Comparison of ENCODE assay signal across 20 cellular contexts in the genomic region with DNA sequence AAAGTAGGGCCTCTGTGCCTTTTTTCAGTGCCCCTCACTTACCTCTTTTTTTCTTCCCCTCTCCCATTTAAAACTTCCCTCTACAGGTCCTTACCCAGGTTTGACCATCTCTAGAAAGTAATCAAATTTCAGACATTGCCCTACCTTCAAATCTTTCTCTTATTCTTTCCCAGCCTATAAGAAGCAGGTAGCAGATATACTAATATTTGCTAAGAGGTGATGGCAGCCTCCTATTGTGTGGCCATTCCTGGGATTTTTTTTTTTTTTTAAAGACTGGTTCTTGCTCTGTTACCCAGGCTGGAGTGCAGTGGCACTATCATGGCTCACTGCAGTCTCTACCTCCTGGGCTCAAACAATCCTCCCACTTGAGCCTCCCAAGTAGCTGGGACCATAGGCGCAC.
DNase-seq lines count a peak whose midpoint lies in the region; ATAC-seq and TF ChIP-seq lines count a peak whose summit lies in the region.
"Had no signal": no experiment of that assay in that cellular context is flagged by ENCODE, and none has a peak within 500 bp of the region (broad histone marks: within the 10 kb centered on the region; RNA-seq: fewer than 3 reads in every experiment).

No MANE protein-coding gene starts in this region.

- ATAC-seq in HCT116 (no peak), WTC11 (peak; percentile 27), left colon (peak; percentile 35)
- ATAC-seq: activated CD8-positive, alpha-beta memory T cell treated with anti-CD3 and anti-CD28 coated beads, Interleukin-2, amount 10 ng/mL, durations not matched to agents 7 days and 5 days had no signal

- H3K27me3 Mint-ChIP-seq in WTC11 (ENCODE audit: low read depth), result no peaks in the 10 kb centered on the region; the same call in 1 of the 2 replicates
- H3K27me3 Mint-ChIP-seq: activated CD8-positive, alpha-beta memory T cell treated with anti-CD3 and anti-CD28 coated beads, Interleukin-2, amount 10 ng/mL, durations not matched to agents 7 days and 5 days; central memory CD8-positive, alpha-beta T cell had no signal

- TF ChIP-seq RAD21 in HCT116 (IDR thresholded peaks at IDR 0.05; ENCODE audit: low read depth), result no peak

- H3K9me2 ChIP-seq in HCT116 (ENCODE audit: insufficient read depth), result no peaks in the 10 kb centered on the region

- no peak overlapping the region for H3K4me3 Mint-ChIP-seq in WTC11
- H3K4me3 Mint-ChIP-seq: activated CD8-positive, alpha-beta memory T cell treated with anti-CD3 and anti-CD28 coated beads, Interleukin-2, amount 10 ng/mL, durations not matched to agents 7 days and 5 days; central memory CD8-positive, alpha-beta T cell; H9 had no signal

- H3K36me3 ChIP-seq in HCT116 (ENCODE audit: control insufficient read depth in 1 of 2, insufficient read depth in 2 of 2, low read length in 2 of 2) (no peaks in the 10 kb centered on the region), thyroid gland (no peaks in the 10 kb centered on the region), BE2C (no peaks in the 10 kb centered on the region)
- H3K36me3 ChIP-seq: BLaER1, left ventricle myocardium inferior, ovary, suprapubic skin had no signal

- H3K9me3 ChIP-seq in HCT116 (ENCODE audit: control insufficient read depth in 1 of 2, insufficient read depth in 1 of 2, low read depth in 1 of 2, low read length in 2 of 2) (no peaks in the 10 kb centered on the region), thyroid gland (no peaks in the 10 kb centered on the region), BE2C (no peaks in the 10 kb centered on the region)
- H3K9me3 ChIP-seq: BLaER1, left ventricle myocardium inferior, ovary, suprapubic skin had no signal

- H3K27ac ChIP-seq in HCT116 (ENCODE audit: low read depth, low read length) (peak overlapping the region; percentile 68), thyroid gland (peak overlapping the region; percentile 10 to 70 (median 39))
- H3K27ac ChIP-seq: BLaER1, left ventricle myocardium inferior, ovary, suprapubic skin had no signal

- peaks cover 66% of the 10 kb centered on the region for H3K4me1 Mint-ChIP-seq in WTC11
- H3K4me1 Mint-ChIP-seq: activated CD8-positive, alpha-beta memory T cell treated with anti-CD3 and anti-CD28 coated beads, Interleukin-2, amount 10 ng/mL, durations not matched to agents 7 days and 5 days; central memory CD8-positive, alpha-beta T cell had no signal

- TF ChIP-seq POLR2A in HCT116 (IDR thresholded peaks at IDR 0.05; ENCODE audit: borderline replicate concordance, extremely low read depth, insufficient read depth, insufficient read length) (no peak), thyroid gland (IDR thresholded peaks at IDR 0.05) (no peak)

- intact Hi-C loops in HCT116 (cut with micrococcal nuclease) (loop anchor here (2.0 to 5.0 kb wide), 2 partner anchors 92 to 110 kb away; a partner anchor contains a TSS), left colon (cut with DNase I, micrococcal nuclease) (no loop called here), thyroid gland (cut with DNase I) (no loop called here)

- RAD21 ChIA-PET in HCT116 (lab: Charles Lee; ENCODE audit: low non-redundant PET in 1 of 2, low total read pairs in 2 of 2, uncharacterized antibody in 2 of 2, unreplicated experiment in 2 of 2), result interaction anchor here (0.7 kb wide), 2 partner anchors 70 to 76 kb away, joined by 3 to 4 read pairs; no protein-coding TSS in a partner anchor

- WGBS in thyroid gland, 2 donors, result 94 to 100% methylated on average over 1 of the region's 1 CpG

- peaks cover 14% of the 10 kb centered on the region; the same call in 1 of the 2 replicates for H3K9me3 Mint-ChIP-seq in WTC11
- H3K9me3 Mint-ChIP-seq: central memory CD8-positive, alpha-beta T cell had no signal

- H3K4me3 ChIP-seq in HCT116 (replicated peaks in 1 of 2; ENCODE audit: low read depth in 1 of 2, low read length in 2 of 2) (peak overlapping the region in 1 of 2 experiments; percentile 41; a peak in 3 of 4 replicates), thyroid gland (replicated peaks in 1 of 3) (no peak overlapping the region), BE2C (ENCODE audit: low read depth, low read length) (no peak overlapping the region)
- H3K4me3 ChIP-seq: BLaER1, left ventricle myocardium inferior, ovary, suprapubic skin had no signal

- H3K4me1 ChIP-seq in HCT116 (ENCODE audit: control insufficient read depth in 1 of 2, insufficient read depth in 2 of 2, low read length in 2 of 2) (peaks cover 43 to 88% of the 10 kb centered on the region in 2 experiments), thyroid gland (peaks cover 12 to 31% of the 10 kb centered on the region in 2 donors), BE2C (no peaks in the 10 kb centered on the region)
- H3K4me1 ChIP-seq: BLaER1, left ventricle myocardium inferior, suprapubic skin had no signal

- H3K4me2 ChIP-seq in HCT116 (ENCODE audit: low read length), result peak overlapping the region; percentile 68
- H3K4me2 ChIP-seq: BLaER1 had no signal

- H3K9ac ChIP-seq in HCT116 (ENCODE audit: low read length), result peak overlapping the region; percentile 50
- H3K9ac ChIP-seq: BLaER1 had no signal

- H4K20me1 ChIP-seq in HCT116 (ENCODE audit: insufficient read depth), result no peaks in the 10 kb centered on the region
- H4K20me1 ChIP-seq: BLaER1 had no signal

- H3K27me3 ChIP-seq in HCT116 (ENCODE audit: insufficient read depth, low read length) (no peaks in the 10 kb centered on the region), thyroid gland (no peaks in the 10 kb centered on the region), BE2C (no peaks in the 10 kb centered on the region)
- H3K27me3 ChIP-seq: BLaER1, ovary, suprapubic skin had no signal

- BruUV-seq in HCT116 (replicated peaks; lab: Mats Ljungman, UMichigan), result no TSS peak

- no peak overlapping the region; the same call in 1 of the 2 replicates for H3K27ac Mint-ChIP-seq in WTC11
- H3K27ac Mint-ChIP-seq: activated CD8-positive, alpha-beta memory T cell treated with anti-CD3 and anti-CD28 coated beads, Interleukin-2, amount 10 ng/mL, durations not matched to agents 7 days and 5 days had no signal

- peaks cover 16% of the 10 kb centered on the region for H3K36me3 Mint-ChIP-seq in WTC11

- CTCF ChIA-PET in HCT116 (lab: Charles Lee) (interaction anchor here (1.0 to 1.2 kb wide), 3 partner anchors 9 to 129 kb away, joined by 3 to 4 read pairs (median 4); no protein-coding TSS in a partner anchor), WTC11 (lab: Charles Lee) (interaction anchor here (0.5 to 1.7 kb wide), 15 partner anchors 17 to 358 kb away, joined by 3 to 10 read pairs (median 4); a partner anchor contains a TSS)

- DNase-seq in HCT116 (ENCODE audit: low read depth, low spot score) (no peak), WTC11 (ENCODE audit: low spot score) (no peak), left colon (no peak), thyroid gland (no peak), activated gamma-delta T cell (lab: John Stamatoyannopoulos, UW) (no peak), BE2C (no peak)
- DNase-seq in stimulated activated naive CD4-positive, alpha-beta T cell treated with Interleukin-2 at 50 U/mL for 16 hours (lab: John Stamatoyannopoulos, UW), result no peak
- DNase-seq: activated CD4-positive, CD25-positive, alpha-beta regulatory T cell treated with anti-CD3 and anti-CD28 coated beads, Interleukin-2, amount 50 U/mL, for 72 hours; activated CD8-positive, alpha-beta memory T cell treated with anti-CD3 and anti-CD28 coated beads, Interleukin-2, amount 10 ng/mL, durations not matched to agents 7 days and 5 days; effector memory CD4-positive, alpha-beta T cell; H9; left ventricle myocardium inferior; NCI-H510A; ovary; SIG-M5; stimulated activated CD4-positive, alpha-beta T cell treated with anti-CD3 and anti-CD28 coated beads, Interleukin-4, amount 100 ng/mL, for 24 hours; T-helper 9 cell had no signal

- POLR2A ChIA-PET in HCT116 (lab: Charles Lee) (interaction anchor here (1.0 to 1.1 kb wide), 2 partner anchors 57 to 76 kb away, joined by 3 read pairs; no protein-coding TSS in a partner anchor), WTC11 (lab: Charles Lee) (no interaction called here)

- no peaks in the 10 kb centered on the region for H3K79me2 ChIP-seq in HCT116 (ENCODE audit: insufficient read depth, low read length)

- TF ChIP-seq CTCF in HCT116 (IDR thresholded peaks at IDR 0.05 in 2 of 3, conservative IDR thresholded peaks at IDR 0.05 in 1 of 3; ENCODE audit: borderline replicate concordance in 1 of 3, insufficient read depth in 1 of 3, low read depth in 2 of 3, low read length in 2 of 3), result no peak
- no peak for TF ChIP-seq CTCF in WTC11 (IDR thresholded peaks at IDR 0.05)
- no peak for TF ChIP-seq CTCF in thyroid gland (IDR thresholded peaks at IDR 0.05)
- TF ChIP-seq CTCF in BE2C (IDR thresholded peaks at IDR 0.05; ENCODE audit: low read depth, low read length), result no peak

- H2AFZ ChIP-seq in HCT116 (ENCODE audit: low read depth, low read length, poor library complexity, severe bottlenecking), result no peak overlapping the region

TF ChIP-seq in HCT116, 20 proteins besides CTCF, POLR2A, EP300 and RAD21 (continues in another document):
- TF ChIP-seq ZFX (IDR thresholded peaks at IDR 0.05) (no peak), SRF (IDR thresholded peaks at IDR 0.05; ENCODE audit: low read depth) (no peak), JUND (IDR thresholded peaks at IDR 0.05) (no peak), ZNF274 (IDR thresholded peaks at IDR 0.05; ENCODE audit: low read depth, low read length) (no peak), YY1 (IDR thresholded peaks at IDR 0.05; ENCODE audit: extremely low read depth, insufficient replicate concordance, low read depth, low read length) (no peak), CEBPB (IDR thresholded peaks at IDR 0.05; ENCODE audit: low read depth) (no peak), ELF1 (IDR thresholded peaks at IDR 0.05; ENCODE audit: borderline replicate concordance, low read depth) (no peak), CBX3 (IDR thresholded peaks at IDR 0.05; ENCODE audit: low read depth) (no peak)
- TF ChIP-seq, protein P1, sequence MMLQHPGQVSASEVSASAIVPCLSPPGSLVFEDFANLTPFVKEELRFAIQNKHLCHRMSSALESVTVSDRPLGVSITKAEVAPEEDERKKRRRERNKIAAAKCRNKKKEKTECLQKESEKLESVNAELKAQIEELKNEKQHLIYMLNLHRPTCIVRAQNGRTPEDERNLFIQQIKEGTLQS (IDR thresholded peaks at IDR 0.05), result no peak

TF ChIP-seq in WTC11, 78 proteins besides CTCF, POLR2A, EP300 and RAD21 (continues in another document):
- TF ChIP-seq CBFB (CRISPR knock-in tag; IDR thresholded peaks at IDR 0.05; ENCODE audit: low read depth), result no peak
- TF ChIP-seq, protein P1 (CRISPR knock-in tag; conservative IDR thresholded peaks at IDR 0.05), result no peak
